Comparison of ENCODE assay signal across 8 cellular contexts in genomic region chr2:201072201-201072530, GRCh38. TPM values are rescaled to one million over a fixed set of nuclear protein-coding genes. Genes with fewer than 3 reads are reported as not detected.
DNase-seq lines count a peak whose midpoint lies in the region; ATAC-seq and TF ChIP-seq lines count a peak whose summit lies in the region.

No MANE protein-coding gene starts in this region.

- no peaks in the 10 kb centered on the region for H3K9me3 Mint-ChIP-seq in activated naive CD4-positive, alpha-beta T cell treated with anti-CD3 and anti-CD28 coated beads, Interleukin-2, amount 10 ng/mL, durations not matched to agents 7 days and 5 days

- H3K4me3 Mint-ChIP-seq in activated naive CD4-positive, alpha-beta T cell treated with anti-CD3 and anti-CD28 coated beads, Interleukin-2, amount 10 ng/mL, durations not matched to agents 7 days and 5 days, result peak overlapping the region; percentile 89

- H3K9ac ChIP-seq in skeletal muscle tissue (ENCODE audit: low read depth in 1 of 3, low read length in 3 of 3), result peak overlapping the region; percentile 89 to 99 (median 97)

- no peaks in the 10 kb centered on the region for H3K27me3 ChIP-seq in RWPE2 (ENCODE audit: insufficient read depth, poor library complexity, severe bottlenecking)
- H3K27me3 ChIP-seq in skeletal muscle tissue (ENCODE audit: control insufficient read depth in 3 of 3, insufficient read depth in 3 of 3, low read length in 3 of 3), result no peaks in the 10 kb centered on the region

- no peak for DNase-seq in activated naive CD4-positive, alpha-beta T cell treated with anti-CD3 and anti-CD28 coated beads, Interleukin-2, amount 10 ng/mL, durations not matched to agents 7 days and 5 days
- DNase-seq in activated naive CD4-positive, alpha-beta T cell treated with Interleukin-2 at 50 U/mL for 16 hours, result no peak
- DNase-seq in RWPE2 (ENCODE audit: low spot score) (no peak), fibroblast of villous mesenchyme (ENCODE audit: low read depth) (no peak), AG08395 (ENCODE audit: low spot score) (no peak), NCI-H1436 (lab: John Stamatoyannopoulos, UW) (no peak)

- H3K27me3 Mint-ChIP-seq in activated naive CD4-positive, alpha-beta T cell treated with anti-CD3 and anti-CD28 coated beads, Interleukin-2, amount 10 ng/mL, durations not matched to agents 7 days and 5 days, result no peaks in the 10 kb centered on the region

- peak overlapping the region; percentile 93 for H3K27ac Mint-ChIP-seq in activated naive CD4-positive, alpha-beta T cell treated with anti-CD3 and anti-CD28 coated beads, Interleukin-2, amount 10 ng/mL, durations not matched to agents 7 days and 5 days

- CTCF ChIA-PET in activated naive CD4-positive, alpha-beta T cell treated with anti-CD3 and anti-CD28 coated beads, Interleukin-2, amount 10 ng/mL, durations not matched to agents 7 days and 5 days (lab: Charles Lee), result interaction anchor here (1.6 kb wide), 1 partner anchor 171 kb away, joined by 5 read pairs; no protein-coding TSS in a partner anchor

- ATAC-seq in RWPE2 (ENCODE audit: low read depth) (peak; percentile 23), GM21786 (IDR thresholded peaks at IDR 0.05; ENCODE audit: unreplicated experiment) (no peak)

- H3K27ac ChIP-seq in RWPE2 (ENCODE audit: poor library complexity, severe bottlenecking), result peak overlapping the region; percentile 68
- H3K27ac ChIP-seq in skeletal muscle tissue (ENCODE audit: low read depth, low read length), result peak overlapping the region; percentile 92

- H3K36me3 Mint-ChIP-seq in activated naive CD4-positive, alpha-beta T cell treated with anti-CD3 and anti-CD28 coated beads, Interleukin-2, amount 10 ng/mL, durations not matched to agents 7 days and 5 days, result peaks cover 10% of the 10 kb centered on the region

- H3K4me1 Mint-ChIP-seq in activated naive CD4-positive, alpha-beta T cell treated with anti-CD3 and anti-CD28 coated beads, Interleukin-2, amount 10 ng/mL, durations not matched to agents 7 days and 5 days, result peaks cover 49% of the 10 kb centered on the region

- TF ChIP-seq CTCF in RWPE2 (IDR thresholded peaks at IDR 0.05; ENCODE audit: poor library complexity, severe bottlenecking), result no peak
- no peak for TF ChIP-seq CTCF in fibroblast of villous mesenchyme (IDR thresholded peaks at IDR 0.05; ENCODE audit: insufficient read depth, low read depth, low read length)

- peaks cover 24% of the 10 kb centered on the region for H3K4me1 ChIP-seq in RWPE2 (ENCODE audit: insufficient read depth, poor library complexity, severe bottlenecking)
- peaks cover 23 to 36% (median 31%) of the 10 kb centered on the region in 3 donors for H3K4me1 ChIP-seq in skeletal muscle tissue (ENCODE audit: control insufficient read depth in 3 of 3, insufficient read depth in 3 of 3, low read length in 3 of 3)

- H3K9me3 ChIP-seq in RWPE2 (ENCODE audit: severe bottlenecking), result no peaks in the 10 kb centered on the region
- no peaks in the 10 kb centered on the region for H3K9me3 ChIP-seq in skeletal muscle tissue (ENCODE audit: control insufficient read depth in 3 of 3, low read length in 3 of 3)

- 0 out of 2 replicates have a peak, but pooled peaks cover under 1% of the 10 kb centered on the region for H3K36me3 ChIP-seq in RWPE2 (ENCODE audit: low read depth)
- no peaks in the 10 kb centered on the region for H3K36me3 ChIP-seq in skeletal muscle tissue (ENCODE audit: control insufficient read depth in 3 of 3, insufficient read depth in 3 of 3, low read length in 3 of 3)

- H3K4me3 ChIP-seq in RWPE2 (ENCODE audit: severe bottlenecking), result peak overlapping the region; percentile 96
- peak overlapping the region; percentile 99 for H3K4me3 ChIP-seq in fibroblast of villous mesenchyme (ENCODE audit: low read depth, low read length)
- peak overlapping the region; percentile 85 to 100 (median 90) for H3K4me3 ChIP-seq in skeletal muscle tissue (ENCODE audit: low read length in 3 of 3)

RNA-seq across cellular contexts. Expression of gene NDUFB3, which starts 0.4 kb away (rescaled TPM):
- 44.1 and 54.0 TPM in 2 replicates for total RNA-seq in fibroblast of villous mesenchyme
- 87.7 TPM for total RNA-seq in skeletal muscle tissue

RNA-seq across cellular contexts. Expression of gene HYCC2, which starts 0.7 kb away (rescaled TPM):
- total RNA-seq in fibroblast of villous mesenchyme (11.3 and 17.7 TPM in 2 replicates), skeletal muscle tissue (16.7 TPM)

RNA-seq across cellular contexts. Expression of gene CFLAR, which starts 43.8 kb away (rescaled TPM):
- 65.1 and 143 TPM in 2 replicates for total RNA-seq in fibroblast of villous mesenchyme
- total RNA-seq in skeletal muscle tissue, result 62.6 TPM
